Comparison of ENCODE assay signal across 35 cellular contexts in genomic region chr1:88250915-88251314, GRCh38.
"Had no signal": no experiment of that assay in that cellular context is flagged by ENCODE, and none has a peak within 500 bp of the region (broad histone marks: within the 10 kb centered on the region; RNA-seq: fewer than 3 reads in every experiment).

No MANE protein-coding gene starts in this region.

- H3K9me3 ChIP-seq: MG63 had no signal

- H3K36me3 ChIP-seq: MG63 had no signal

- H3K4me3 ChIP-seq: MG63 had no signal

- DNase-seq: Karpas-422, Kasumi-1, MG63, MM.1S, MV-4-11, NCI-H1048, NCI-H1092, NCI-H1092 treated with DMSO at 0.1 percent for 48 hours, NCI-H1105, NCI-H1105 treated with DMSO at 0.1 percent for 48 hours, NCI-H1417, NCI-H1417 treated with DMSO at 0.1 percent for 48 hours, NCI-H1436, NCI-H1436 treated with DMSO at 0.1 percent for 48 hours, NCI-H146, NCI-H1694, NCI-H1694 treated with DMSO at 0.1 percent for 48 hours, NCI-H187, NCI-H187 treated with DMSO at 0.1 percent for 48 hours, NCI-H1930, NCI-H2029, NCI-H2029 treated with DMSO at 0.1 percent for 48 hours, NCI-H2081, NCI-H2081 treated with DMSO at 0.1 percent for 48 hours, NCI-H2107, NCI-H2171, NCI-H2171 treated with DMSO at 0.1 percent for 48 hours, NCI-H2227 treated with DMSO at 0.1 percent for 48 hours, NCI-H226, NCI-H345, NCI-H446, NCI-H446 treated with DMSO at 0.1 percent for 48 hours, NCI-H510A, NCI-H510A treated with DMSO at 0.1 percent for 48 hours, NCI-H524 had no signal

- H3K27me3 ChIP-seq: MG63 had no signal
